Comparison of ENCODE assay signal across 9 cellular contexts in the genomic region with DNA sequence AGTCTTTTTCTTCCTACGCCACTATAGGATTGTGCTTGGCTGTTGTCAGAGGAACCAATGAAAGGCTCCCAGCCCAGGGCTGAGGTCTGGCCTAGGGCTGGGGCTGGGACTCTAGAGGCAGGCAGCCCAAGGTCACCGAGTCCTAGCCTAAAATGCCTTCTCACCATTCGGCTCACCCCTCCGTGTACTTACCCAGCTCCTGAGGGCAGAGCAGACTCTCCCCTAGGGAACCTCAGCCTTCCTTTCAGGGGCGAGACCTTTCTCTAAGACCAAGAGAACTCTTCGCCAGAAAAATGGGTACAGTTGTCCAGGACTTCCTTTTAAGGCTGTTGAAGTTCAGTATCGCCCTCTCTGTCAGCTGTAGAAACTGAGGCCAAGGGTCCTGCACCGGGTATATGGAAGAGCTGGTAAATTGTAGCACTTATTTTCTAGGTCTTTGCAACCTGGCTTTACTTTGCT. TPM values are rescaled to one million over a fixed set of nuclear protein-coding genes. Genes with fewer than 3 reads are reported as not detected.
DNase-seq lines count a peak whose midpoint lies in the region; ATAC-seq and TF ChIP-seq lines count a peak whose summit lies in the region.
"Had no signal": no experiment of that assay in that cellular context is flagged by ENCODE, and none has a peak within 500 bp of the region (broad histone marks: within the 10 kb centered on the region; RNA-seq: fewer than 3 reads in every experiment).

No MANE protein-coding gene starts in this region.

- H3K9me3 ChIP-seq in CD4-positive, CD25-positive, alpha-beta regulatory T cell (ENCODE audit: control insufficient read depth in 2 of 2, low read length in 2 of 2) = no peaks in the 10 kb centered on the region
- no peaks in the 10 kb centered on the region for H3K9me3 ChIP-seq in SJSA1 (replicated peaks)
- H3K9me3 ChIP-seq in esophagus squamous epithelium = no peaks in the 10 kb centered on the region
- H3K9me3 ChIP-seq in osteoblast (ENCODE audit: low read depth, low read length) = no peaks in the 10 kb centered on the region

- H3K4me3 Mint-ChIP-seq in CD4-positive, CD25-positive, alpha-beta regulatory T cell = peak overlapping the region in 3 of 4 donors; percentile 37 to 82 (median 70)

- peaks cover 28% of the 10 kb centered on the region for H3K4me1 ChIP-seq in CD4-positive, CD25-positive, alpha-beta regulatory T cell (ENCODE audit: control insufficient read depth, insufficient read depth, low read length, poor library complexity, severe bottlenecking)
- peaks cover 62% of the 10 kb centered on the region for H3K4me1 ChIP-seq in SJSA1 (replicated peaks)
- peaks cover 22 to 56% (median 23%) of the 10 kb centered on the region in 3 donors for H3K4me1 ChIP-seq in esophagus squamous epithelium
- peaks cover 43% of the 10 kb centered on the region for H3K4me1 ChIP-seq in osteoblast (ENCODE audit: insufficient read depth, low read length)

- H3K4me1 Mint-ChIP-seq in CD4-positive, CD25-positive, alpha-beta regulatory T cell = peaks cover 0 to 31% (median 13%) of the 10 kb centered on the region in 4 donors

- no peaks in the 10 kb centered on the region for H3K9me3 Mint-ChIP-seq in CD4-positive, CD25-positive, alpha-beta regulatory T cell

- peaks cover 10% of the 10 kb centered on the region for H4K20me1 ChIP-seq in osteoblast (ENCODE audit: insufficient read depth, low read length)

- no peak overlapping the region for H3K27ac ChIP-seq in CD4-positive, CD25-positive, alpha-beta regulatory T cell (ENCODE audit: insufficient read depth, low read length, poor library complexity, severe bottlenecking)
- H3K27ac ChIP-seq in SJSA1 (peak overlapping the region; percentile 91), esophagus squamous epithelium (peak overlapping the region in 3 of 4 donors; percentile 43 to 89 (median 84)), osteoblast (ENCODE audit: low read depth, low read length) (peak overlapping the region; percentile 59)

- intact Hi-C loops in esophagus squamous epithelium (cut with DNase I) = no loop called here

- H3K4me2 ChIP-seq in osteoblast (ENCODE audit: insufficient read depth, low read length) = peak overlapping the region; percentile 93

- H2AFZ ChIP-seq in osteoblast (ENCODE audit: low read length) = peak overlapping the region; percentile 59

- no peaks in the 10 kb centered on the region for H3K36me3 ChIP-seq in CD4-positive, CD25-positive, alpha-beta regulatory T cell (ENCODE audit: control insufficient read depth, insufficient read depth, low read length)
- H3K36me3 ChIP-seq in SJSA1 (peaks cover 31% of the 10 kb centered on the region), esophagus squamous epithelium (no peaks in the 10 kb centered on the region), osteoblast (ENCODE audit: insufficient read depth, low read length) (no peaks in the 10 kb centered on the region)

- peaks cover 77% of the 10 kb centered on the region for H3K79me2 ChIP-seq in osteoblast (ENCODE audit: insufficient read depth, low read length)

- no peaks in the 10 kb centered on the region for H3K36me3 Mint-ChIP-seq in CD4-positive, CD25-positive, alpha-beta regulatory T cell

- TF ChIP-seq CTCF in esophagus squamous epithelium (IDR thresholded peaks at IDR 0.05) (no peak), osteoblast (IDR thresholded peaks at IDR 0.05; ENCODE audit: extremely low read depth, low read depth, low read length) (no peak), GM10266 (IDR thresholded peaks at IDR 0.05; ENCODE audit: control insufficient read depth, insufficient read depth, low read depth, missing control alignments) (no peak)

- H3K27me3 ChIP-seq in CD4-positive, CD25-positive, alpha-beta regulatory T cell (ENCODE audit: control insufficient read depth, insufficient read depth, low read length) = peaks cover 18% of the 10 kb centered on the region
- H3K27me3 ChIP-seq in SJSA1 (replicated peaks) (no peaks in the 10 kb centered on the region), esophagus squamous epithelium (peaks cover 0 to 59% (median 2%) of the 10 kb centered on the region in 4 donors), osteoblast (ENCODE audit: insufficient read depth, low read length) (no peaks in the 10 kb centered on the region)

- TF ChIP-seq POLR2A in esophagus squamous epithelium (IDR thresholded peaks at IDR 0.05) = no peak

- no peak overlapping the region for H3K4me3 ChIP-seq in CD4-positive, CD25-positive, alpha-beta regulatory T cell (ENCODE audit: low read depth, low read length)
- H3K4me3 ChIP-seq in SJSA1 = peak overlapping the region; percentile 74
- peak overlapping the region in 3 of 4 donors; percentile 56 to 72 (median 65) for H3K4me3 ChIP-seq in esophagus squamous epithelium
- peak overlapping the region; percentile 89 for H3K4me3 ChIP-seq in osteoblast (ENCODE audit: insufficient read depth, low read length)

- no peak for DNase-seq in CD4-positive, CD25-positive, alpha-beta regulatory T cell
- DNase-seq in SJSA1 (ENCODE audit: low read depth in 1 of 2, low spot score in 2 of 2) (no peak), esophagus squamous epithelium (lab: John Stamatoyannopoulos, UW) (no peak), osteoblast (ENCODE audit: insufficient read length, low spot score, missing footprints) (peak; percentile 42), ureter (ENCODE audit: low spot score) (no peak), GM10266 (ENCODE audit: extremely low spot score) (no peak), hippocampal formation (lab: John Stamatoyannopoulos, UW) (no peak)
- DNase-seq: NCI-H226 had no signal

- H3K27ac Mint-ChIP-seq in CD4-positive, CD25-positive, alpha-beta regulatory T cell = no peak overlapping the region

- 43 to 73% methylated on average over 4 to 6 of the region's 8 CpGs for WGBS in esophagus squamous epithelium, 2 donors

- H3K27me3 Mint-ChIP-seq in CD4-positive, CD25-positive, alpha-beta regulatory T cell = peaks cover 80% of the 10 kb centered on the region

- ATAC-seq in CD4-positive, CD25-positive, alpha-beta regulatory T cell (ENCODE audit: low read depth in 2 of 2) = no peak
- ATAC-seq in HG03565 (IDR thresholded peaks at IDR 0.05; ENCODE audit: unreplicated experiment) = no peak

RNA-seq across cellular contexts. Expression of a gene that starts 1.7 kb away (rescaled TPM):
- 0.52 TPM for total RNA-seq in CD4-positive, CD25-positive, alpha-beta regulatory T cell
- not detected for polyA plus RNA-seq in CD4-positive, CD25-positive, alpha-beta regulatory T cell
- 40.5 and 44.5 TPM in 2 replicates for total RNA-seq in SJSA1 (2014; rRNA removed; shearing (Covaris generic))
- 1 to 10 TPM; 1.9 to 7.1 (median 4.4) TPM for total RNA-seq in esophagus squamous epithelium
- 5.4 and 5.9 TPM in 2 replicates for total RNA-seq in osteoblast
- 16.7 TPM for total RNA-seq in ureter
